21 cellular contexts compared by ENCODE assay signal in genomic region chr4:112251044-112251632, GRCh38. TPM values are rescaled to one million over a fixed set of nuclear protein-coding genes. Genes with fewer than 3 reads are reported as not detected.
DNase-seq lines count a peak whose midpoint lies in the region; ATAC-seq, FAIRE-seq and TF ChIP-seq lines count a peak whose summit lies in the region.
"Had no signal": no experiment of that assay in that cellular context is flagged by ENCODE, and none has a peak within 500 bp of the region (broad histone marks: within the 10 kb centered on the region; RNA-seq: fewer than 3 reads in every experiment).

No MANE protein-coding gene starts in this region.

- ATAC-seq in Right ventricle myocardium superior (ENCODE audit: poor library complexity) (peak; percentile 58), upper lobe of right lung (peak; percentile 19), aorta (ENCODE audit: low FRiP score) (no peak)
- ATAC-seq: lower lobe of right lung; naive thymus-derived CD4-positive, alpha-beta T cell had no signal

- no peak for TF ChIP-seq EP300 in esophagus muscularis mucosa (IDR thresholded peaks at IDR 0.05)

- H3K4me1 ChIP-seq in esophagus muscularis mucosa (peaks cover 9 to 20% (median 11%) of the 10 kb centered on the region in 4 donors), upper lobe of right lung (no peaks in the 10 kb centered on the region), aorta (ENCODE audit: control insufficient read depth in 1 of 2, insufficient read depth in 2 of 2, low read length in 2 of 2) (peaks cover 0 to 4% of the 10 kb centered on the region in 2 donors)
- H3K4me1 ChIP-seq: lower lobe of right lung had no signal

- DNase-seq in Right ventricle myocardium superior (no peak), cardiac septum (ENCODE audit: low spot score) (no peak), esophagus muscularis mucosa (ENCODE audit: extremely low spot score) (no peak), medulla oblongata (ENCODE audit: extremely low spot score) (peak; percentile 9), upper lobe of right lung (no peak), HTR-8/SVneo (ENCODE audit: insufficient read length, low spot score) (no peak), NCI-H1436 (lab: John Stamatoyannopoulos, UW) (no peak), aorta (no peak)
- DNase-seq: ACHN; CD4-positive, alpha-beta T cell; central memory CD4-positive, alpha-beta T cell; glutamatergic neuron; KG1; lower lobe of right lung; naive thymus-derived CD4-positive, alpha-beta T cell; NCI-H2029; NCI-H510A treated with DMSO at 0.1 percent for 48 hours; pancreas; small intestine; stimulated activated CD4-positive, alpha-beta T cell treated with anti-CD3 and anti-CD28 coated beads, Interleukin-2, amount 100 ng/mL, for 48 hours had no signal

- H3K27me3 ChIP-seq in esophagus muscularis mucosa (no peaks in the 10 kb centered on the region), upper lobe of right lung (no peaks in the 10 kb centered on the region), aorta (ENCODE audit: control insufficient read depth in 1 of 2, insufficient read depth in 2 of 2, low read length in 1 of 2) (no peaks in the 10 kb centered on the region)
- H3K27me3 ChIP-seq: pancreas had no signal

- peaks cover 0 to 9% (median 4%) of the 10 kb centered on the region in 4 donors for H3K36me3 ChIP-seq in esophagus muscularis mucosa
- H3K36me3 ChIP-seq in upper lobe of right lung, result no peaks in the 10 kb centered on the region
- H3K36me3 ChIP-seq in aorta (ENCODE audit: control insufficient read depth in 1 of 2, insufficient read depth in 2 of 2, low read length in 1 of 2), result no peaks in the 10 kb centered on the region
- H3K36me3 ChIP-seq: lower lobe of right lung, pancreas had no signal

- H3K27ac ChIP-seq in esophagus muscularis mucosa (replicated peaks in 1 of 4) (peak overlapping the region in 3 of 4 donors; percentile 2 to 30 (median 6)), upper lobe of right lung (no peak overlapping the region), aorta (ENCODE audit: low read depth in 1 of 2, low read length in 2 of 2) (no peak overlapping the region)
- H3K27ac ChIP-seq: lower lobe of right lung, pancreas, RWPE1 had no signal

- no peak for TF ChIP-seq POLR2A in esophagus muscularis mucosa (IDR thresholded peaks at IDR 0.05; ENCODE audit: low read depth)

- no peak for TF ChIP-seq CTCF in esophagus muscularis mucosa (IDR thresholded peaks at IDR 0.05)
- TF ChIP-seq CTCF in upper lobe of right lung (IDR thresholded peaks at IDR 0.05), result no peak

- FAIRE-seq in HTR-8/SVneo (lab: Jason Lieb, UNC), result no peak
- FAIRE-seq: pancreas, small intestine had no signal

- H3K4me3 ChIP-seq in esophagus muscularis mucosa, result no peak overlapping the region
- no peak overlapping the region for H3K4me3 ChIP-seq in upper lobe of right lung
- H3K4me3 ChIP-seq in aorta (ENCODE audit: low read length in 2 of 2), result no peak overlapping the region
- H3K4me3 ChIP-seq: lower lobe of right lung, pancreas had no signal

- intact Hi-C loops in Right ventricle myocardium superior (cut with DNase I), result no loop called here
- intact Hi-C loops in cardiac septum (cut with DNase I), result no loop called here
- intact Hi-C loops in esophagus muscularis mucosa (cut with DNase I), result no loop called here
- intact Hi-C loops in upper lobe of right lung (cut with DNase I), result no loop called here
- intact Hi-C loops in aorta (cut with DNase I), result no loop called here

- 74% methylated on average over 3 of the region's 3 CpGs for whole genome bisulfite sequencing in esophagus muscularis mucosa
- WGBS in aorta, 2 donors, result 72 to 88% methylated on average over 3 of the region's 3 CpGs

- H3K9me3 ChIP-seq in esophagus muscularis mucosa (no peaks in the 10 kb centered on the region), upper lobe of right lung (no peaks in the 10 kb centered on the region), aorta (ENCODE audit: control insufficient read depth, low read length) (no peaks in the 10 kb centered on the region)
- H3K9me3 ChIP-seq: lower lobe of right lung, pancreas had no signal

RNA-seq across cellular contexts. Expression of gene AP1AR, which starts 19.6 kb away (rescaled TPM):
- total RNA-seq in Right ventricle myocardium superior, result 11.1 TPM
- total RNA-seq in cardiac septum, result 10.7 TPM
- total RNA-seq in esophagus muscularis mucosa, result 10 to 100 TPM; 11.7 to 28.7 (median 14.4) TPM
- 16.6 TPM for total RNA-seq in upper lobe of right lung
- total RNA-seq in aorta, result 10 to 100 TPM; 12.9 to 17.9 TPM
- 10 to 100 TPM in 1 of 2 donors, 1 to 10 TPM in 1; 9.4 to 15.3 TPM for polyA plus RNA-seq in aorta

RNA-seq across cellular contexts. Expression of gene TIFA, which starts 34.6 kb away (rescaled TPM):
- total RNA-seq in Right ventricle myocardium superior (24.3 TPM), cardiac septum (4.0 TPM), esophagus muscularis mucosa (10 to 100 TPM in 2 of 4 donors, 1 to 10 TPM in 2; 5.4 to 17.4 (median 12.4) TPM), upper lobe of right lung (10.6 TPM), aorta (10 to 100 TPM in 1 of 2 donors, 1 to 10 TPM in 1; 8.5 to 12.6 TPM)
- polyA plus RNA-seq in aorta, result 10 to 100 TPM in 1 of 2 donors, 1 to 10 TPM in 1; 9.9 to 11.3 TPM

RNA-seq across cellular contexts. Expression of gene ALPK1, which starts 46.0 kb away (rescaled TPM):
- total RNA-seq in Right ventricle myocardium superior, result 4.0 TPM
- 4.9 TPM for total RNA-seq in cardiac septum
- 10 to 100 TPM; 12.6 to 19.9 (median 14.8) TPM for total RNA-seq in esophagus muscularis mucosa
- total RNA-seq in upper lobe of right lung, result 34.3 TPM
- total RNA-seq in aorta, result 10 to 100 TPM; 36.7 to 52.7 TPM
- 10 to 100 TPM in 1 of 2 donors, 1 to 10 TPM in 1; 6.6 to 11.2 TPM for polyA plus RNA-seq in aorta

Comparison
In these comparisons a context has a peak if more than half of its experiments do, and no peak if none do; other contexts are left out.
1. H3K27ac ChIP-seq: peak in esophagus muscularis mucosa (3 of 4); none in upper lobe of right lung (single experiment) and aorta (0 of 2).